In the genomic region with DNA sequence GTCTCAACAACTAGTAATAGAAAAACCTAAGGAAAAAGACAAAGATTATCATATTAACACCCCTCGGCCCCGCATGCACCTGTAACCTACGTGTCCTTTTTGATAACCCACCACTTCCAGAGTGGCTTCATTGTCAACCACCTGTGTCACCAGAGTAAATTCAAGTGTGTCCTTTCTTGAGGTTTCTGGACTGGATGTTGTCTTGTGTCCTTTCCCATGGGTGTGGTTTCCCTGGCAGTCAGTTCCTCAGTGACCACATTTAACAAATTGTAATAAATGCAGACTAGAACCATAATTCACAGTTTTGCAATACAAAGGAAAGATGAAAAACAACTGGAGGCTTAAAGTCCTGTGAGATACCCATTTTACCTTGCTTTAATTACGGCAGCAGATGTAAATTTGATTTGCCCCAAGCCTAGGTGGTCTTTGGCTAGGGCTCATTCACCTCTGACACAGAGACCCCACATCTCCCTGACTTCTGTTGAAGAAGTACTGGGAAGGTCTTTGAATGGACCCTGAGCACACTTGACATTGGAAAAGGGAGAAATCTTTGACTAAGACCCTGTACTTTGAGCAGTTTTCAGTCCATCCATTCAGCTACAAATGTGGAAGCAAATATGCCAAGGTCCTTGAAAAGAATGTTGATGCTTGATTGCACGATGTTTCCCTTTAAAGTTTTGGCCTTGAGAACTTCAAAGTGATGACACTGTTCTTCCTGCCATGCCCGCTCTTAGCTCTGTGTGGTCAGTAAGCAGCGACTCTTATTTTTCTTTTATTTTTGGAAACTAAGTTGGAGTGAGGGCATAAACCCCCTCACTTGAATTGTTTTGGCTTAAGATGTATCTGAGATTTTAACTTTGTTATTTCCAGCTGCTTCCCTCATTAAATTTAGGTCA, we compare ENCODE assay signal across 1 cellular context.
A peak's percentile ranks its signal among the peaks of the same experiment; 100 is the strongest.
TF ChIP-seq lines count a peak whose summit lies in the region.

No MANE protein-coding gene starts in this region.

TF ChIP-seq in HepG2, 621 proteins besides CTCF, POLR2A, EP300 and RAD21 (continued from another document and continues in another):
- TF ChIP-seq, protein P1, sequence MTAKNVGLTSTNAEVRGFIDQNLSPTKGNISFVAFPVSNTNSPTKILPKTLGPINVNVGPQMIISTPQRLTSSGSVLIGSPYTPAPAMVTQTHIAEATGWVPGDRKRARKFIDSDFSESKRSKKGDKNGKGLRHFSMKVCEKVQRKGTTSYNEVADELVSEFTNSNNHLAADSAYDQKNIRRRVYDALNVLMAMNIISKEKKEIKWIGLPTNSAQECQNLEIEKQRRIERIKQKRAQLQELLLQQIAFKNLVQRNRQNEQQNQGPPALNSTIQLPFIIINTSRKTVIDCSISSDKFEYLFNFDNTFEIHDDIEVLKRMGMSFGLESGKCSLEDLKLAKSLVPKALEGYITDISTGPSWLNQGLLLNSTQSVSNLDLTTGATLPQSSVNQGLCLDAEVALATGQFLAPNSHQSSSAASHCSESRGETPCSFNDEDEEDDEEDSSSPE (CRISPR knock-in tag; IDR thresholded peaks at IDR 0.05) = no peak
- TF ChIP-seq ZNF484 (CRISPR knock-in tag; IDR thresholded peaks at IDR 0.05; ENCODE audit: borderline replicate concordance, low read depth) (no peak), ZNF251 (CRISPR knock-in tag; IDR thresholded peaks at IDR 0.05) (no peak), ZNF468 (CRISPR knock-in tag; IDR thresholded peaks at IDR 0.05) (no peak), HNRNPUL1 (IDR thresholded peaks at IDR 0.05; ENCODE audit: low read depth, low read length) (no peak), U2AF1 (optimal IDR thresholded peaks at IDR 0.05; ENCODE audit: low read depth, low read length) (no peak), MAX (IDR thresholded peaks at IDR 0.05) (no peak), ZNF609 (CRISPR knock-in tag; IDR thresholded peaks at IDR 0.05; ENCODE audit: borderline replicate concordance) (peak; percentile 71; the same call in 1 of the 2 replicates), BHLHE40 (IDR thresholded peaks at IDR 0.05; ENCODE audit: low read length) (0 out of 2 replicates have a peak, but pooled peaks have one; percentile 15), GATAD2A (CRISPR knock-in tag; IDR thresholded peaks at IDR 0.05) (peak; percentile 97), JUN (CRISPR knock-in tag; IDR thresholded peaks at IDR 0.05) (peak; percentile 38; the same call in 1 of the 2 replicates), HNF4G (IDR thresholded peaks at IDR 0.05; ENCODE audit: borderline replicate concordance, low read depth, low read length) (peak; percentile 75), HNF4G (CRISPR knock-in tag; IDR thresholded peaks at IDR 0.05; ENCODE audit: borderline replicate concordance, low read depth) (peak; percentile 61), ZNF883 (CRISPR knock-in tag; IDR thresholded peaks at IDR 0.05; ENCODE audit: not compliant biosample characterization) (no peak), ZFAT (CRISPR knock-in tag; conservative IDR thresholded peaks at IDR 0.05) (no peak), ZFP1 (CRISPR knock-in tag; IDR thresholded peaks at IDR 0.05) (0 out of 2 replicates have a peak, but pooled peaks have one; percentile 65), ZNF451 (CRISPR knock-in tag; IDR thresholded peaks at IDR 0.05) (no peak), ISX (CRISPR knock-in tag; conservative IDR thresholded peaks at IDR 0.05) (no peak), FOXK1 (CRISPR knock-in tag; IDR thresholded peaks at IDR 0.05; ENCODE audit: borderline replicate concordance, low read depth) (peak; percentile 54; the same call in 1 of the 2 replicates), ZBTB21 (CRISPR knock-in tag; IDR thresholded peaks at IDR 0.05) (no peak), TOE1 (CRISPR knock-in tag; IDR thresholded peaks at IDR 0.05) (no peak), ZNF256 (CRISPR knock-in tag; conservative IDR thresholded peaks at IDR 0.05) (0 out of 2 replicates have a peak, but pooled peaks have one; percentile 59), NCOA2 (CRISPR knock-in tag; IDR thresholded peaks at IDR 0.05) (peak; percentile 98), ZNF12 (CRISPR knock-in tag; IDR thresholded peaks at IDR 0.05) (0 out of 2 replicates have a peak, but pooled peaks have one; percentile 12), HDAC6 (IDR thresholded peaks at IDR 0.05; ENCODE audit: low read depth, low read length) (no peak), ZFP62 (CRISPR knock-in tag; IDR thresholded peaks at IDR 0.05) (no peak), ZNF383 (CRISPR knock-in tag; IDR thresholded peaks at IDR 0.05; ENCODE audit: borderline replicate concordance) (no peak), ZMAT3 (CRISPR knock-in tag; conservative IDR thresholded peaks at IDR 0.05) (no peak; the same call in 1 of the 2 replicates), ZSCAN20 (CRISPR knock-in tag; IDR thresholded peaks at IDR 0.05; ENCODE audit: borderline replicate concordance) (no peak), ZNF44 (CRISPR knock-in tag; IDR thresholded peaks at IDR 0.05) (no peak), TBP (CRISPR knock-in tag; IDR thresholded peaks at IDR 0.05) (no peak), WIZ (CRISPR knock-in tag; IDR thresholded peaks at IDR 0.05) (0 out of 2 replicates have a peak, but pooled peaks have one; percentile 38), ZNF775 (CRISPR knock-in tag; IDR thresholded peaks at IDR 0.05; ENCODE audit: borderline replicate concordance) (no peak), AGO1 (IDR thresholded peaks at IDR 0.05; ENCODE audit: low read depth, low read length, poor library complexity, severe bottlenecking) (no peak), PLSCR1 (CRISPR knock-in tag; IDR thresholded peaks at IDR 0.05; ENCODE audit: borderline replicate concordance) (no peak), ZNF670 (CRISPR knock-in tag; IDR thresholded peaks at IDR 0.05; ENCODE audit: borderline replicate concordance) (0 out of 2 replicates have a peak, but pooled peaks have one; percentile 34), ZNF253 (CRISPR knock-in tag; IDR thresholded peaks at IDR 0.05; ENCODE audit: borderline replicate concordance) (no peak), ZBTB38 (CRISPR knock-in tag; IDR thresholded peaks at IDR 0.05) (no peak), MEIS1 (CRISPR knock-in tag; IDR thresholded peaks at IDR 0.05; ENCODE audit: borderline replicate concordance) (peak; percentile 82; the same call in 1 of the 2 replicates), ZNF260 (CRISPR knock-in tag; IDR thresholded peaks at IDR 0.05; ENCODE audit: borderline replicate concordance, low read depth) (no peak), SUZ12 (IDR thresholded peaks at IDR 0.05; ENCODE audit: low read depth, low read length) (no peak), NR2F6 (IDR thresholded peaks at IDR 0.05) (peak; percentile 67), NR2F6 (CRISPR knock-in tag; IDR thresholded peaks at IDR 0.05) (peak; percentile 73)
- TF ChIP-seq, protein P2, sequence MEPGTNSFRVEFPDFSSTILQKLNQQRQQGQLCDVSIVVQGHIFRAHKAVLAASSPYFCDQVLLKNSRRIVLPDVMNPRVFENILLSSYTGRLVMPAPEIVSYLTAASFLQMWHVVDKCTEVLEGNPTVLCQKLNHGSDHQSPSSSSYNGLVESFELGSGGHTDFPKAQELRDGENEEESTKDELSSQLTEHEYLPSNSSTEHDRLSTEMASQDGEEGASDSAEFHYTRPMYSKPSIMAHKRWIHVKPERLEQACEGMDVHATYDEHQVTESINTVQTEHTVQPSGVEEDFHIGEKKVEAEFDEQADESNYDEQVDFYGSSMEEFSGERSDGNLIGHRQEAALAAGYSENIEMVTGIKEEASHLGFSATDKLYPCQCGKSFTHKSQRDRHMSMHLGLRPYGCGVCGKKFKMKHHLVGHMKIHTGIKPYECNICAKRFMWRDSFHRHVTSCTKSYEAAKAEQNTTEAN (CRISPR knock-in tag; conservative IDR thresholded peaks at IDR 0.05) = 0 out of 2 replicates have a peak, but pooled peaks have one; percentile 81
- TF ChIP-seq, protein P3, sequence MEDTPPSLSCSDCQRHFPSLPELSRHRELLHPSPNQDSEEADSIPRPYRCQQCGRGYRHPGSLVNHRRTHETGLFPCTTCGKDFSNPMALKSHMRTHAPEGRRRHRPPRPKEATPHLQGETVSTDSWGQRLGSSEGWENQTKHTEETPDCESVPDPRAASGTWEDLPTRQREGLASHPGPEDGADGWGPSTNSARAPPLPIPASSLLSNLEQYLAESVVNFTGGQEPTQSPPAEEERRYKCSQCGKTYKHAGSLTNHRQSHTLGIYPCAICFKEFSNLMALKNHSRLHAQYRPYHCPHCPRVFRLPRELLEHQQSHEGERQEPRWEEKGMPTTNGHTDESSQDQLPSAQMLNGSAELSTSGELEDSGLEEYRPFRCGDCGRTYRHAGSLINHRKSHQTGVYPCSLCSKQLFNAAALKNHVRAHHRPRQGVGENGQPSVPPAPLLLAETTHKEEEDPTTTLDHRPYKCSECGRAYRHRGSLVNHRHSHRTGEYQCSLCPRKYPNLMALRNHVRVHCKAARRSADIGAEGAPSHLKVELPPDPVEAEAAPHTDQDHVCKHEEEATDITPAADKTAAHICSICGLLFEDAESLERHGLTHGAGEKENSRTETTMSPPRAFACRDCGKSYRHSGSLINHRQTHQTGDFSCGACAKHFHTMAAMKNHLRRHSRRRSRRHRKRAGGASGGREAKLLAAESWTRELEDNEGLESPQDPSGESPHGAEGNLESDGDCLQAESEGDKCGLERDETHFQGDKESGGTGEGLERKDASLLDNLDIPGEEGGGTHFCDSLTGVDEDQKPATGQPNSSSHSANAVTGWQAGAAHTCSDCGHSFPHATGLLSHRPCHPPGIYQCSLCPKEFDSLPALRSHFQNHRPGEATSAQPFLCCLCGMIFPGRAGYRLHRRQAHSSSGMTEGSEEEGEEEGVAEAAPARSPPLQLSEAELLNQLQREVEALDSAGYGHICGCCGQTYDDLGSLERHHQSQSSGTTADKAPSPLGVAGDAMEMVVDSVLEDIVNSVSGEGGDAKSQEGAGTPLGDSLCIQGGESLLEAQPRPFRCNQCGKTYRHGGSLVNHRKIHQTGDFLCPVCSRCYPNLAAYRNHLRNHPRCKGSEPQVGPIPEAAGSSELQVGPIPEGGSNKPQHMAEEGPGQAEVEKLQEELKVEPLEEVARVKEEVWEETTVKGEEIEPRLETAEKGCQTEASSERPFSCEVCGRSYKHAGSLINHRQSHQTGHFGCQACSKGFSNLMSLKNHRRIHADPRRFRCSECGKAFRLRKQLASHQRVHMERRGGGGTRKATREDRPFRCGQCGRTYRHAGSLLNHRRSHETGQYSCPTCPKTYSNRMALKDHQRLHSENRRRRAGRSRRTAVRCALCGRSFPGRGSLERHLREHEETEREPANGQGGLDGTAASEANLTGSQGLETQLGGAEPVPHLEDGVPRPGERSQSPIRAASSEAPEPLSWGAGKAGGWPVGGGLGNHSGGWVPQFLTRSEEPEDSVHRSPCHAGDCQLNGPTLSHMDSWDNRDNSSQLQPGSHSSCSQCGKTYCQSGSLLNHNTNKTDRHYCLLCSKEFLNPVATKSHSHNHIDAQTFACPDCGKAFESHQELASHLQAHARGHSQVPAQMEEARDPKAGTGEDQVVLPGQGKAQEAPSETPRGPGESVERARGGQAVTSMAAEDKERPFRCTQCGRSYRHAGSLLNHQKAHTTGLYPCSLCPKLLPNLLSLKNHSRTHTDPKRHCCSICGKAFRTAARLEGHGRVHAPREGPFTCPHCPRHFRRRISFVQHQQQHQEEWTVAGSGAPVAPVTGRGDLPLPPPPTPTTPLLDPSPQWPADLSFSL (CRISPR knock-in tag; IDR thresholded peaks at IDR 0.05) = no peak
- TF ChIP-seq, protein P4, sequence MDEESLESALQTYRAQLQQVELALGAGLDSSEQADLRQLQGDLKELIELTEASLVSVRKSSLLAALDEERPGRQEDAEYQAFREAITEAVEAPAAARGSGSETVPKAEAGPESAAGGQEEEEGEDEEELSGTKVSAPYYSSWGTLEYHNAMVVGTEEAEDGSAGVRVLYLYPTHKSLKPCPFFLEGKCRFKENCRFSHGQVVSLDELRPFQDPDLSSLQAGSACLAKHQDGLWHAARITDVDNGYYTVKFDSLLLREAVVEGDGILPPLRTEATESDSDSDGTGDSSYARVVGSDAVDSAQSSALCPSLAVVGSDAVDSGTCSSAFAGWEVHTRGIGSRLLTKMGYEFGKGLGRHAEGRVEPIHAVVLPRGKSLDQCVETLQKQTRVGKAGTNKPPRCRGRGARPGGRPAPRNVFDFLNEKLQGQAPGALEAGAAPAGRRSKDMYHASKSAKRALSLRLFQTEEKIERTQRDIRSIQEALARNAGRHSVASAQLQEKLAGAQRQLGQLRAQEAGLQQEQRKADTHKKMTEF (CRISPR knock-in tag; IDR thresholded peaks at IDR 0.05) = peak; percentile 81
